ENCODE assay signal across 11 cellular contexts in genomic region chr1:201540846-201541735, GRCh38. TPM values are rescaled to one million over a fixed set of nuclear protein-coding genes. Genes with fewer than 3 reads are reported as not detected.
DNase-seq lines count a peak whose midpoint lies in the region; ATAC-seq, FAIRE-seq and TF ChIP-seq lines count a peak whose summit lies in the region.
"Had no signal": no experiment of that assay in that cellular context is flagged by ENCODE, and none has a peak within 500 bp of the region (broad histone marks: within the 10 kb centered on the region; RNA-seq: fewer than 3 reads in every experiment).

No MANE protein-coding gene starts in this region.

- H3K18ac ChIP-seq in mesendoderm (ENCODE audit: low read length) = no peak overlapping the region

- H2BK15ac ChIP-seq in mesendoderm (replicated peaks; ENCODE audit: low read depth) = no peak overlapping the region

- no peak overlapping the region for H3K9ac ChIP-seq in mammary epithelial cell (ENCODE audit: insufficient read depth, low read length)
- peak overlapping the region; percentile 75 for H3K9ac ChIP-seq in mesendoderm (ENCODE audit: low read length)

- no peaks in the 10 kb centered on the region for H3K9me3 ChIP-seq in breast epithelium
- no peaks in the 10 kb centered on the region for H3K9me3 ChIP-seq in mammary epithelial cell (replicated peaks; ENCODE audit: insufficient read depth, low read length)
- H3K9me3 ChIP-seq in tibial nerve = no peaks in the 10 kb centered on the region
- H3K9me3 ChIP-seq: pancreas had no signal

- in situ Hi-C loops in mammary epithelial cell (cut with MboI; ENCODE audit: low sequenced_read_pairs in 2 of 2) (no loop called here), astrocyte of the spinal cord (cut with HindIII; ENCODE audit: low sequenced_read_pairs) (no loop called here)

- H4K8ac ChIP-seq in mesendoderm (ENCODE audit: low read depth, low read length) = no peak overlapping the region

- H2AFZ ChIP-seq in mammary epithelial cell (ENCODE audit: low read depth, low read length) = no peak overlapping the region

- H3K27me3 ChIP-seq in breast epithelium (no peaks in the 10 kb centered on the region), mammary epithelial cell (ENCODE audit: insufficient read depth, low read length) (no peaks in the 10 kb centered on the region), mesendoderm (ENCODE audit: insufficient read depth, low read length, poor library complexity) (no peaks in the 10 kb centered on the region), tibial nerve (no peaks in the 10 kb centered on the region)
- H3K27me3 ChIP-seq: pancreas had no signal

- no peaks in the 10 kb centered on the region for H3K79me2 ChIP-seq in mammary epithelial cell (ENCODE audit: insufficient read depth, low read length)
- no peaks in the 10 kb centered on the region for H3K79me2 ChIP-seq in mesendoderm (ENCODE audit: control insufficient read depth, insufficient read depth, low read length)

- DNase-seq in breast epithelium (ENCODE audit: low spot score in 2 of 2) (no peak), mammary epithelial cell (no peak), astrocyte of the spinal cord (ENCODE audit: low read depth, low spot score) (no peak), mesendoderm (peak; percentile 63), tibial nerve (ENCODE audit: low spot score in 2 of 2) (no peak), NCI-H748 treated with DMSO at 0.1 percent for 48 hours (lab: John Stamatoyannopoulos, UW) (no peak), GM12891 (ENCODE audit: insufficient read length, low spot score) (no peak)
- DNase-seq: activated CD4-positive, alpha-beta memory T cell treated with anti-CD3 and anti-CD28 coated beads, Interleukin-2, amount 10 ng/mL, durations not matched to agents 7 days and 5 days; MV-4-11; pancreas had no signal

- H3K23ac ChIP-seq in mesendoderm (ENCODE audit: low read length) = no peak overlapping the region

- WGBS in mammary epithelial cell (ENCODE audit: low coverage, missing lambda C conversion rate) = 62% methylated on average over 9 of the region's 12 CpGs
- no CpG with 5 or more reads among the region's 12 CpGs for WGBS in mesendoderm (ENCODE audit: extremely low coverage, insufficient coverage, low lambda C conversion rate)
- 83 to 84% methylated on average over 12 of the region's 12 CpGs for WGBS in tibial nerve, 2 donors

- no peak overlapping the region for H4K5ac ChIP-seq in mesendoderm (ENCODE audit: low read length)

- dilution Hi-C loops in mammary epithelial cell (cut with HindIII; ENCODE audit: low sequenced_read_pairs) = no loop called here

- peak overlapping the region; percentile 25 for H2BK5ac ChIP-seq in mesendoderm (ENCODE audit: low read length)

- no peak for TF ChIP-seq EP300 in tibial nerve (IDR thresholded peaks at IDR 0.05)

- H3K36me3 ChIP-seq in breast epithelium (no peaks in the 10 kb centered on the region), mammary epithelial cell (ENCODE audit: insufficient read depth, low read length) (no peaks in the 10 kb centered on the region), mesendoderm (ENCODE audit: control insufficient read depth, insufficient read depth, low read length) (no peaks in the 10 kb centered on the region), tibial nerve (no peaks in the 10 kb centered on the region)
- H3K36me3 ChIP-seq: pancreas had no signal

- H2AK5ac ChIP-seq in mesendoderm (ENCODE audit: low read length) = no peak overlapping the region

- no peak overlapping the region for H3K56ac ChIP-seq in mesendoderm (ENCODE audit: low read length)

- H3K79me1 ChIP-seq in mesendoderm (ENCODE audit: low read length) = no peaks in the 10 kb centered on the region

- no peaks in the 10 kb centered on the region for H4K20me1 ChIP-seq in mammary epithelial cell (ENCODE audit: insufficient read depth, low read length)

- H2BK120ac ChIP-seq in mesendoderm (ENCODE audit: low read depth, low read length) = no peak overlapping the region

- FAIRE-seq in GM12891 (lab: Jason Lieb, UNC) = no peak
- FAIRE-seq: pancreas had no signal

- intact Hi-C loops in breast epithelium (cut with DNase I; ENCODE audit: low total_unique reads) (no loop called here), mammary epithelial cell (cut with micrococcal nuclease) (no loop called here)

- H3K27ac ChIP-seq in breast epithelium (peak overlapping the region; percentile 54 to 94), mammary epithelial cell (ENCODE audit: insufficient read depth, low read depth, low read length) (no peak overlapping the region), mesendoderm (ENCODE audit: low read depth, low read length) (no peak overlapping the region), tibial nerve (peak overlapping the region; percentile 44 to 96 (median 82))

- CTCF ChIA-PET in mammary epithelial cell (lab: Charles Lee; ENCODE audit: low non-redundant PET) = interaction anchor here (0.7 kb wide), 1 partner anchor 93 kb away, joined by 3 read pairs; no protein-coding TSS in a partner anchor

- BruUV-seq in mammary epithelial cell (replicated peaks; lab: Mats Ljungman, UMichigan) = no TSS peak

- H3K4me1 ChIP-seq in breast epithelium (peaks cover 5 to 18% of the 10 kb centered on the region in 2 donors), mammary epithelial cell (ENCODE audit: insufficient read depth, low read length) (peaks cover 29% of the 10 kb centered on the region), mesendoderm (ENCODE audit: control insufficient read depth, low read depth, low read length) (peaks cover 7% of the 10 kb centered on the region), tibial nerve (peaks cover 0 to 73% (median 29%) of the 10 kb centered on the region in 4 donors)

- H3K4me2 ChIP-seq in mammary epithelial cell (ENCODE audit: insufficient read depth, low read depth, low read length) (no peak overlapping the region), mesendoderm (ENCODE audit: low read length) (no peak overlapping the region)

- H3K4me3 ChIP-seq in breast epithelium (peak overlapping the region; percentile 73 to 97 (median 76)), mammary epithelial cell (replicated peaks in 1 of 3; ENCODE audit: insufficient read depth in 1 of 3, low read depth in 2 of 3, low read length in 3 of 3) (no peak overlapping the region), astrocyte of the spinal cord (ENCODE audit: low read depth, low read length) (peak overlapping the region; percentile 89), mesendoderm (ENCODE audit: low read length) (no peak overlapping the region), tibial nerve (peak overlapping the region in 1 of 4 donors; percentile 68)

- TF ChIP-seq CTCF in breast epithelium (IDR thresholded peaks at IDR 0.05) = no peak
- TF ChIP-seq CTCF in mammary epithelial cell (conservative IDR thresholded peaks at IDR 0.05 in 1 of 2, IDR thresholded peaks at IDR 0.05 in 1 of 2; ENCODE audit: extremely low read depth in 1 of 2, insufficient read depth in 1 of 2, low read depth in 1 of 2, low read length in 2 of 2) = no peak
- no peak for TF ChIP-seq CTCF in astrocyte of the spinal cord (IDR thresholded peaks at IDR 0.05; ENCODE audit: low read depth, low read length)
- TF ChIP-seq CTCF in tibial nerve (IDR thresholded peaks at IDR 0.05) = no peak

- no peak for ATAC-seq in GM19452 (IDR thresholded peaks at IDR 0.05; ENCODE audit: unreplicated experiment)

- no peak overlapping the region for H3K4ac ChIP-seq in mesendoderm (ENCODE audit: low read depth, low read length)

- no peak for TF ChIP-seq POLR2A in breast epithelium (IDR thresholded peaks at IDR 0.05)
- no peak for TF ChIP-seq POLR2A in tibial nerve (IDR thresholded peaks at IDR 0.05)
- no peak for TF ChIP-seq POLR2A in GM12891 (IDR thresholded peaks at IDR 0.05; ENCODE audit: low read depth, low read length)

TF ChIP-seq in GM12891, 5 proteins besides CTCF, POLR2A, EP300 and RAD21:
- TF ChIP-seq SPI1 (IDR thresholded peaks at IDR 0.05; ENCODE audit: low read depth, low read length) = no peak
- no peak for TF ChIP-seq TAF1 (IDR thresholded peaks at IDR 0.05; ENCODE audit: low read depth, low read length)
- no peak for TF ChIP-seq POLR2AphosphoS5 (IDR thresholded peaks at IDR 0.05; ENCODE audit: low read depth, low read length)
- no peak for TF ChIP-seq POU2F2 (IDR thresholded peaks at IDR 0.05; ENCODE audit: low read depth, low read length)
TF ChIP-seq in GM12891: peak in this region for 0.

RNA-seq across cellular contexts. Expression of gene NAV1, which starts 2.2 kb away (rescaled TPM):
- total RNA-seq in breast epithelium (10 to 100 TPM; 11.3 to 31.5 (median 22.7) TPM), mammary epithelial cell (10 to 100 TPM; 24.3 to 94.2 TPM), tibial nerve (10 to 100 TPM; 22.9 to 49.2 (median 34.2) TPM)
- 48.9 TPM for polyA plus RNA-seq in mammary epithelial cell
- polyA minus RNA-seq in mammary epithelial cell = 177 TPM
- polyA plus RNA-seq in mesendoderm (2013, experiment 1 of 2) = 8.1 TPM
- 8.5 TPM for polyA plus RNA-seq in mesendoderm (2013, experiment 2 of 2)
- 0.23 TPM for polyA plus RNA-seq in GM12891 (2012; ENCODE audit: low read depth, missing spikeins)

RNA-seq across cellular contexts. Expression of gene CSRP1, which starts 34.2 kb away (rescaled TPM):
- total RNA-seq in breast epithelium = 1,000 to 10,000 TPM in 1 of 3 donors, 100 to 1,000 TPM in 2; 186 to 1,491 (median 767) TPM
- 100 to 1,000 TPM; 145 to 609 TPM for total RNA-seq in mammary epithelial cell
- 231 TPM for polyA plus RNA-seq in mammary epithelial cell
- polyA minus RNA-seq in mammary epithelial cell = 209 TPM
- 54.9 TPM for polyA plus RNA-seq in mesendoderm (2013, experiment 1 of 2)
- polyA plus RNA-seq in mesendoderm (2013, experiment 2 of 2) = 61.7 TPM
- 1,000 to 10,000 TPM in 3 of 4 donors, 100 to 1,000 TPM in 1; 548 to 1,751 (median 1,444) TPM for total RNA-seq in tibial nerve
- polyA plus RNA-seq in GM12891 (2012; ENCODE audit: low read depth, missing spikeins) = 21.0 TPM

Comparison
In these comparisons a context has a peak if more than half of its experiments do, and no peak if none do; other contexts are left out.
1. H3K27ac ChIP-seq: peak in breast epithelium (2 of 2) and tibial nerve (4 of 4); none in mammary epithelial cell (single experiment) and mesendoderm (single experiment).
2. H3K4me3 ChIP-seq: peak in breast epithelium (3 of 3) and astrocyte of the spinal cord (single experiment); none in mammary epithelial cell (0 of 3) and mesendoderm (single experiment).